Comparison of ENCODE assay signal across 24 cellular contexts in genomic region chr4:3331511-3332394, GRCh38. TPM values are rescaled to one million over a fixed set of nuclear protein-coding genes. Genes with fewer than 3 reads are reported as not detected.
DNase-seq lines count a peak whose midpoint lies in the region; ATAC-seq and TF ChIP-seq lines count a peak whose summit lies in the region.
"Had no signal": no experiment of that assay in that cellular context is flagged by ENCODE, and none has a peak within 500 bp of the region (broad histone marks: within the 10 kb centered on the region; RNA-seq: fewer than 3 reads in every experiment).

No MANE protein-coding gene starts in this region.

- intact Hi-C loops in activated CD8-positive, alpha-beta T cell treated with anti-CD3 and anti-CD28 coated beads for 36 hours (cut with micrococcal nuclease), result no loop called here
- intact Hi-C loops in left ventricle myocardium inferior (cut with micrococcal nuclease) (no loop called here), vagina (cut with DNase I) (no loop called here)

- peak; percentile 18 for DNase-seq in activated CD8-positive, alpha-beta T cell treated with anti-CD3 and anti-CD28 coated beads, Interleukin-2, amount 10 ng/mL, durations not matched to agents 7 days and 5 days
- DNase-seq in activated CD8-positive, alpha-beta T cell treated with anti-CD3 and anti-CD28 coated beads for 36 hours, result no peak
- DNase-seq in left ventricle myocardium inferior (no peak), vagina (ENCODE audit: extremely low spot score in 2 of 2) (peak; percentile 61 to 80), NCI-H748 treated with DMSO at 0.1 percent for 48 hours (lab: John Stamatoyannopoulos, UW) (no peak), SHP77 (lab: John Stamatoyannopoulos, UW) (no peak)
- DNase-seq: activated CD4-positive, CD25-positive, alpha-beta regulatory T cell treated with anti-CD3 and anti-CD28 coated beads, Interleukin-2, amount 50 U/mL, for 72 hours; activated naive CD4-positive, alpha-beta T cell treated with anti-CD3 and anti-CD28 coated beads, Interleukin-2, amount 10 ng/mL, durations not matched to agents 7 days and 5 days; colonic mucosa; DMS53; GOT3; immature natural killer cell; midbrain; NCI-H2081; NCI-H526; stimulated activated CD4-positive, alpha-beta T cell treated with anti-CD3 and anti-CD28 coated beads, Interleukin-4, amount 100 ng/mL, for 1 hour; T1000; testis had no signal

- H3K4me2 ChIP-seq in parathyroid adenoma (ENCODE audit: low read length), result no peak overlapping the region
- H3K4me2 ChIP-seq: A549, neural progenitor cell had no signal

- H3K27me3 ChIP-seq in left ventricle myocardium inferior (ENCODE audit: low read depth) (no peaks in the 10 kb centered on the region), parathyroid adenoma (ENCODE audit: control insufficient read depth, insufficient read depth, low read length) (no peaks in the 10 kb centered on the region), vagina (no peaks in the 10 kb centered on the region)
- H3K27me3 ChIP-seq: colonic mucosa, neural progenitor cell, SJSA1, testis had no signal

- H2AFZ ChIP-seq in parathyroid adenoma, result no peak overlapping the region
- H2AFZ ChIP-seq: neural progenitor cell had no signal

- POLR2A ChIA-PET in activated CD8-positive, alpha-beta T cell treated with anti-CD3 and anti-CD28 coated beads, Interleukin-2, amount 10 ng/mL, durations not matched to agents 7 days and 5 days (lab: Charles Lee), result no interaction called here
- POLR2A ChIA-PET in activated CD8-positive, alpha-beta T cell treated with anti-CD3 and anti-CD28 coated beads for 36 hours (lab: Charles Lee), result interaction anchor here (0.7 kb wide), 1 partner anchor 14 kb away, joined by 4 read pairs; no protein-coding TSS in a partner anchor

- TF ChIP-seq CTCF in activated CD8-positive, alpha-beta T cell treated with anti-CD3 and anti-CD28 coated beads for 36 hours (IDR thresholded peaks at IDR 0.05), result no peak
- TF ChIP-seq CTCF in left ventricle myocardium inferior (IDR thresholded peaks at IDR 0.05; ENCODE audit: borderline replicate concordance) (no peak), parathyroid adenoma (IDR thresholded peaks at IDR 0.05) (no peak), vagina (IDR thresholded peaks at IDR 0.05) (no peak)

- CTCF ChIA-PET in activated CD8-positive, alpha-beta T cell treated with anti-CD3 and anti-CD28 coated beads, Interleukin-2, amount 10 ng/mL, durations not matched to agents 7 days and 5 days (lab: Charles Lee), result no interaction called here
- CTCF ChIA-PET in activated CD8-positive, alpha-beta T cell treated with anti-CD3 and anti-CD28 coated beads for 36 hours (lab: Charles Lee), result no interaction called here

- H3K27me3 Mint-ChIP-seq in activated CD8-positive, alpha-beta T cell treated with anti-CD3 and anti-CD28 coated beads, Interleukin-2, amount 10 ng/mL, durations not matched to agents 7 days and 5 days (ENCODE audit: low read depth), result peaks cover 14% of the 10 kb centered on the region
- H3K27me3 Mint-ChIP-seq in activated CD8-positive, alpha-beta T cell treated with anti-CD3 and anti-CD28 coated beads for 36 hours, result no peaks in the 10 kb centered on the region

- H3K27ac Mint-ChIP-seq in activated CD8-positive, alpha-beta T cell treated with anti-CD3 and anti-CD28 coated beads, Interleukin-2, amount 10 ng/mL, durations not matched to agents 7 days and 5 days, result no peak overlapping the region
- H3K27ac Mint-ChIP-seq in activated CD8-positive, alpha-beta T cell treated with anti-CD3 and anti-CD28 coated beads for 36 hours, result no peak overlapping the region
- H3K27ac Mint-ChIP-seq: activated naive CD4-positive, alpha-beta T cell treated with anti-CD3 and anti-CD28 coated beads, Interleukin-2, amount 10 ng/mL, durations not matched to agents 7 days and 5 days; neural progenitor cell had no signal

- ATAC-seq in activated CD8-positive, alpha-beta T cell treated with anti-CD3 and anti-CD28 coated beads, Interleukin-2, amount 10 ng/mL, durations not matched to agents 7 days and 5 days, result no peak
- no peak for ATAC-seq in activated CD8-positive, alpha-beta T cell treated with anti-CD3 and anti-CD28 coated beads for 36 hours
- ATAC-seq in HG02973 (IDR thresholded peaks at IDR 0.05; ENCODE audit: unreplicated experiment), result no peak
- ATAC-seq: A549 had no signal

- peak overlapping the region; percentile 34 for H3K4me3 ChIP-seq in left ventricle myocardium inferior
- no peak overlapping the region for H3K4me3 ChIP-seq in parathyroid adenoma (ENCODE audit: low read depth, low read length)
- H3K4me3 ChIP-seq in vagina, result no peak overlapping the region
- H3K4me3 ChIP-seq: A549, colonic mucosa, neural progenitor cell, SJSA1, testis had no signal

- no peaks in the 10 kb centered on the region for H3K9me3 ChIP-seq in left ventricle myocardium inferior (replicated peaks)
- no peaks in the 10 kb centered on the region for H3K9me3 ChIP-seq in parathyroid adenoma (ENCODE audit: control insufficient read depth, low read length)
- no peaks in the 10 kb centered on the region for H3K9me3 ChIP-seq in vagina
- H3K9me3 ChIP-seq: A549, colonic mucosa, SJSA1, testis had no signal

- H3K27ac ChIP-seq in left ventricle myocardium inferior (replicated peaks), result peak overlapping the region; percentile 86
- H3K27ac ChIP-seq in parathyroid adenoma, result peak overlapping the region; percentile 63
- H3K27ac ChIP-seq in vagina, result no peak overlapping the region
- H3K27ac ChIP-seq: A549, colonic mucosa, epithelial cell of prostate, neural progenitor cell, SJSA1 had no signal

- peaks cover 2% of the 10 kb centered on the region for H3K4me1 Mint-ChIP-seq in activated CD8-positive, alpha-beta T cell treated with anti-CD3 and anti-CD28 coated beads, Interleukin-2, amount 10 ng/mL, durations not matched to agents 7 days and 5 days (ENCODE audit: low read depth)
- peaks cover 3% of the 10 kb centered on the region for H3K4me1 Mint-ChIP-seq in activated CD8-positive, alpha-beta T cell treated with anti-CD3 and anti-CD28 coated beads for 36 hours (ENCODE audit: low read depth)
- H3K4me1 Mint-ChIP-seq: activated naive CD4-positive, alpha-beta T cell treated with anti-CD3 and anti-CD28 coated beads, Interleukin-2, amount 10 ng/mL, durations not matched to agents 7 days and 5 days had no signal

- no peaks in the 10 kb centered on the region for H3K9me3 Mint-ChIP-seq in activated CD8-positive, alpha-beta T cell treated with anti-CD3 and anti-CD28 coated beads, Interleukin-2, amount 10 ng/mL, durations not matched to agents 7 days and 5 days (ENCODE audit: insufficient read depth)
- H3K9me3 Mint-ChIP-seq in activated CD8-positive, alpha-beta T cell treated with anti-CD3 and anti-CD28 coated beads for 36 hours, result no peaks in the 10 kb centered on the region
- H3K9me3 Mint-ChIP-seq: activated naive CD4-positive, alpha-beta T cell treated with anti-CD3 and anti-CD28 coated beads, Interleukin-2, amount 10 ng/mL, durations not matched to agents 7 days and 5 days; immature natural killer cell had no signal

- H3K4me1 ChIP-seq in left ventricle myocardium inferior, result peaks cover 53% of the 10 kb centered on the region
- no peaks in the 10 kb centered on the region for H3K4me1 ChIP-seq in parathyroid adenoma
- no peaks in the 10 kb centered on the region for H3K4me1 ChIP-seq in vagina
- H3K4me1 ChIP-seq: colonic mucosa, SJSA1, testis had no signal

- H3K4me3 Mint-ChIP-seq in activated CD8-positive, alpha-beta T cell treated with anti-CD3 and anti-CD28 coated beads, Interleukin-2, amount 10 ng/mL, durations not matched to agents 7 days and 5 days, result no peak overlapping the region
- H3K4me3 Mint-ChIP-seq in activated CD8-positive, alpha-beta T cell treated with anti-CD3 and anti-CD28 coated beads for 36 hours, result no peak overlapping the region
- H3K4me3 Mint-ChIP-seq: activated naive CD4-positive, alpha-beta T cell treated with anti-CD3 and anti-CD28 coated beads, Interleukin-2, amount 10 ng/mL, durations not matched to agents 7 days and 5 days; immature natural killer cell; neural progenitor cell had no signal

- H3K9ac ChIP-seq in parathyroid adenoma, result no peak overlapping the region
- H3K9ac ChIP-seq: neural progenitor cell had no signal

- no peak for TF ChIP-seq POLR2A in vagina (IDR thresholded peaks at IDR 0.05)

- no peaks in the 10 kb centered on the region for H3K36me3 ChIP-seq in left ventricle myocardium inferior
- no peaks in the 10 kb centered on the region for H3K36me3 ChIP-seq in parathyroid adenoma (ENCODE audit: control insufficient read depth, insufficient read depth, low read length)
- no peaks in the 10 kb centered on the region for H3K36me3 ChIP-seq in vagina
- H3K36me3 ChIP-seq: colonic mucosa, neural progenitor cell, SJSA1 had no signal

- H3K36me3 Mint-ChIP-seq in activated CD8-positive, alpha-beta T cell treated with anti-CD3 and anti-CD28 coated beads, Interleukin-2, amount 10 ng/mL, durations not matched to agents 7 days and 5 days (ENCODE audit: low read depth), result no peaks in the 10 kb centered on the region
- H3K36me3 Mint-ChIP-seq in activated CD8-positive, alpha-beta T cell treated with anti-CD3 and anti-CD28 coated beads for 36 hours (ENCODE audit: low read depth), result no peaks in the 10 kb centered on the region
- H3K36me3 Mint-ChIP-seq: activated naive CD4-positive, alpha-beta T cell treated with anti-CD3 and anti-CD28 coated beads, Interleukin-2, amount 10 ng/mL, durations not matched to agents 7 days and 5 days; immature natural killer cell had no signal

- H3K79me2 ChIP-seq in parathyroid adenoma, result no peaks in the 10 kb centered on the region

RNA-seq across cellular contexts. Expression of gene RGS12, which starts 38.9 kb away (rescaled TPM):
- total RNA-seq in activated CD8-positive, alpha-beta T cell treated with anti-CD3 and anti-CD28 coated beads, Interleukin-2, amount 10 ng/mL, durations not matched to agents 7 days and 5 days, result 1 to 10 TPM; 4.7 to 8.3 TPM
- 1 to 10 TPM; 4.6 to 4.7 TPM for total RNA-seq in activated CD8-positive, alpha-beta T cell treated with anti-CD3 and anti-CD28 coated beads for 36 hours
- total RNA-seq in left ventricle myocardium inferior (13.4 TPM), vagina (64.8 TPM)

Comparison
In these comparisons a context has a peak if more than half of its experiments do, and no peak if none do; other contexts are left out.
1. DNase-seq: peak in activated CD8-positive, alpha-beta T cell treated with anti-CD3 and anti-CD28 coated beads, Interleukin-2, amount 10 ng/mL, durations not matched to agents 7 days and 5 days (single experiment) and vagina (2 of 2); none in activated CD8-positive, alpha-beta T cell treated with anti-CD3 and anti-CD28 coated beads for 36 hours (single experiment), left ventricle myocardium inferior (single experiment), NCI-H748 treated with DMSO at 0.1 percent for 48 hours (single experiment) and SHP77 (0 of 2).